ENCODE assay signal across 30 cellular contexts in genomic region chr12:14941369-14941768, GRCh38. TPM values are rescaled to one million over a fixed set of nuclear protein-coding genes. Genes with fewer than 3 reads are reported as not detected.
A peak's percentile ranks its signal among the peaks of the same experiment; 100 is the strongest.
DNase-seq lines count a peak whose midpoint lies in the region; ATAC-seq, FAIRE-seq and TF ChIP-seq lines count a peak whose summit lies in the region.
"Had no signal": no experiment of that assay in that cellular context is flagged by ENCODE, and none has a peak within 500 bp of the region (broad histone marks: within the 10 kb centered on the region; RNA-seq: fewer than 3 reads in every experiment).

No MANE protein-coding gene starts in this region.

- peak overlapping the region; percentile 26 for H3K27ac ChIP-seq in naive thymus-derived CD4-positive, alpha-beta T cell (ENCODE audit: low read depth, low read length)
- H3K27ac ChIP-seq: A549; BLaER1 treated with 17β-estradiol and CSF1 and Interleukin-3, amounts not matched to agents 10 nM and 100 nM; PC-9; SJSA1 had no signal

- intact Hi-C loops in naive thymus-derived CD4-positive, alpha-beta T cell (cut with micrococcal nuclease) = loop anchor here in 1 of 2 donors (2.0 kb wide), 1 partner anchor 21 kb away; no protein-coding TSS in a partner anchor

- peaks cover 69% of the 10 kb centered on the region for H3K4me1 Mint-ChIP-seq in activated naive CD8-positive, alpha-beta T cell (ENCODE audit: low read depth)
- peaks cover 48% of the 10 kb centered on the region for H3K4me1 Mint-ChIP-seq in activated naive CD8-positive, alpha-beta T cell treated with anti-CD3 and anti-CD28 coated beads for 36 hours
- peaks cover 34 to 87% (median 74%) of the 10 kb centered on the region in 7 donors for H3K4me1 Mint-ChIP-seq in naive thymus-derived CD4-positive, alpha-beta T cell

- peak overlapping the region; percentile 69 for H3K27ac Mint-ChIP-seq in activated naive CD8-positive, alpha-beta T cell
- H3K27ac Mint-ChIP-seq in activated naive CD8-positive, alpha-beta T cell treated with anti-CD3 and anti-CD28 coated beads for 36 hours = no peak overlapping the region
- peak overlapping the region in 6 of 9 donors; percentile 32 to 93 (median 76) for H3K27ac Mint-ChIP-seq in naive thymus-derived CD4-positive, alpha-beta T cell
- H3K27ac Mint-ChIP-seq: HFFc6 had no signal

- H3K9me3 ChIP-seq in naive thymus-derived CD4-positive, alpha-beta T cell (ENCODE audit: control insufficient read depth in 2 of 3, low read length in 3 of 3) = no peaks in the 10 kb centered on the region
- H3K9me3 ChIP-seq: A549, HAP-1, SJSA1 had no signal

- peaks cover 31 to 53% (median 44%) of the 10 kb centered on the region in 3 experiments for H3K36me3 ChIP-seq in naive thymus-derived CD4-positive, alpha-beta T cell (ENCODE audit: control insufficient read depth in 2 of 3, insufficient read depth in 3 of 3, low read length in 3 of 3)
- H3K36me3 ChIP-seq: HAP-1 had no signal

- peaks cover 8 to 35% of the 10 kb centered on the region in 2 donors for H3K4me1 ChIP-seq in naive thymus-derived CD4-positive, alpha-beta T cell (ENCODE audit: control insufficient read depth in 2 of 2, insufficient read depth in 2 of 2, low read length in 2 of 2)
- H3K4me1 ChIP-seq: HAP-1, SJSA1 had no signal

- no peak overlapping the region for H3K4me3 ChIP-seq in naive thymus-derived CD4-positive, alpha-beta T cell (ENCODE audit: low read length)
- H3K4me3 ChIP-seq: A549; BLaER1 treated with 17β-estradiol and CSF1 and Interleukin-3, amounts not matched to agents 10 nM and 100 nM; HAP-1; K562; PC-9; SJSA1 had no signal

- DNase-seq in activated naive CD8-positive, alpha-beta T cell treated with anti-CD3 and anti-CD28 coated beads for 36 hours = no peak
- DNase-seq in GM12891 (ENCODE audit: insufficient read length, low spot score) (no peak), NCI-H526 treated with DMSO at 0.1 percent for 48 hours (lab: John Stamatoyannopoulos, UW) (no peak)
- DNase-seq in naive thymus-derived CD4-positive, alpha-beta T cell = no peak
- no peak for DNase-seq in stimulated activated CD4-positive, alpha-beta T cell treated with anti-CD3 and anti-CD28 coated beads, Interleukin-2, amount 100 ng/mL, for 24 hours
- DNase-seq: AML-193; CD8-positive, alpha-beta memory T cell; DMS 273 treated with DMSO at 0.1 percent for 48 hours; DMS79 treated with DMSO at 0.1 percent for 48 hours; GOT3; HFFc6; Kasumi-1; NCI-H1105; NCI-H146; NCI-H1930; NCI-H2107; NCI-H524; NCI-H774; PC-9; Right ventricle myocardium superior had no signal

- no peaks in the 10 kb centered on the region for H3K27me3 Mint-ChIP-seq in activated naive CD8-positive, alpha-beta T cell
- no peaks in the 10 kb centered on the region for H3K27me3 Mint-ChIP-seq in activated naive CD8-positive, alpha-beta T cell treated with anti-CD3 and anti-CD28 coated beads for 36 hours
- no peaks in the 10 kb centered on the region for H3K27me3 Mint-ChIP-seq in naive thymus-derived CD4-positive, alpha-beta T cell
- H3K27me3 Mint-ChIP-seq: CD8-positive, alpha-beta memory T cell had no signal

- FAIRE-seq in GM12891 (lab: Jason Lieb, UNC) = peak; percentile 9
- FAIRE-seq: A549, HTR-8/SVneo, K562 had no signal

- H3K4me3 Mint-ChIP-seq in activated naive CD8-positive, alpha-beta T cell = no peak overlapping the region
- H3K4me3 Mint-ChIP-seq in activated naive CD8-positive, alpha-beta T cell treated with anti-CD3 and anti-CD28 coated beads for 36 hours = no peak overlapping the region
- no peak overlapping the region for H3K4me3 Mint-ChIP-seq in naive thymus-derived CD4-positive, alpha-beta T cell
- H3K4me3 Mint-ChIP-seq: CD8-positive, alpha-beta memory T cell; HFFc6 had no signal

- CTCF ChIA-PET in naive thymus-derived CD4-positive, alpha-beta T cell (lab: Charles Lee) = interaction anchor here (1.5 kb wide), 1 partner anchor 21 kb away, joined by 3 read pairs; no protein-coding TSS in a partner anchor

- no peaks in the 10 kb centered on the region for H3K27me3 ChIP-seq in naive thymus-derived CD4-positive, alpha-beta T cell (ENCODE audit: control insufficient read depth in 2 of 2, insufficient read depth in 2 of 2, low read length in 2 of 2)
- H3K27me3 ChIP-seq: BLaER1 treated with 17β-estradiol and CSF1 and Interleukin-3, amounts not matched to agents 10 nM and 100 nM; SJSA1 had no signal

- ATAC-seq in naive thymus-derived CD4-positive, alpha-beta T cell = peak; percentile 42
- no peak for ATAC-seq in GM18505 (IDR thresholded peaks at IDR 0.05; ENCODE audit: unreplicated experiment)
- ATAC-seq: A549, K562 had no signal

- TF ChIP-seq POLR2A in GM12891 (IDR thresholded peaks at IDR 0.05; ENCODE audit: low read depth, low read length) (0 out of 2 replicates have a peak, but pooled peaks have one; percentile 15), GM18505 (IDR thresholded peaks at IDR 0.05; ENCODE audit: borderline replicate concordance, extremely low read depth, insufficient read depth, insufficient read length) (no peak)

- peaks cover 27% of the 10 kb centered on the region for H3K36me3 Mint-ChIP-seq in activated naive CD8-positive, alpha-beta T cell
- peaks cover 84% of the 10 kb centered on the region for H3K36me3 Mint-ChIP-seq in activated naive CD8-positive, alpha-beta T cell treated with anti-CD3 and anti-CD28 coated beads for 36 hours
- H3K36me3 Mint-ChIP-seq in naive thymus-derived CD4-positive, alpha-beta T cell = peaks cover 34 to 72% (median 65%) of the 10 kb centered on the region in 5 donors

- no peaks in the 10 kb centered on the region for H3K9me3 Mint-ChIP-seq in activated naive CD8-positive, alpha-beta T cell (ENCODE audit: low read depth)
- H3K9me3 Mint-ChIP-seq in activated naive CD8-positive, alpha-beta T cell treated with anti-CD3 and anti-CD28 coated beads for 36 hours = peaks cover 6% of the 10 kb centered on the region
- peaks cover 0 to 3% (median 0%) of the 10 kb centered on the region in 11 donors for H3K9me3 Mint-ChIP-seq in naive thymus-derived CD4-positive, alpha-beta T cell
- H3K9me3 Mint-ChIP-seq: CD8-positive, alpha-beta memory T cell; HFFc6 had no signal

- POLR2A ChIA-PET in naive thymus-derived CD4-positive, alpha-beta T cell (lab: Charles Lee) = interaction anchor here (0.6 to 8.0 kb wide), 11 partner anchors 10 to 166 kb away, joined by 3 to 60 read pairs (median 4); partner anchors contain the start of genes ARHGDIB and WBP11

TF ChIP-seq in GM12891, 5 proteins besides CTCF, POLR2A, EP300 and RAD21:
- no peak for TF ChIP-seq TAF1 (IDR thresholded peaks at IDR 0.05; ENCODE audit: low read depth, low read length)
- no peak for TF ChIP-seq SPI1 (IDR thresholded peaks at IDR 0.05; ENCODE audit: low read depth, low read length)
- TF ChIP-seq POLR2AphosphoS5 (IDR thresholded peaks at IDR 0.05; ENCODE audit: low read depth, low read length) = peak; percentile 54; the same call in 1 of the 2 replicates
- no peak for TF ChIP-seq POU2F2 (IDR thresholded peaks at IDR 0.05; ENCODE audit: low read depth, low read length)
- TF ChIP-seq PAX5 (IDR thresholded peaks at IDR 0.05; ENCODE audit: insufficient read depth, low read length, severe bottlenecking) = no peak

RNA-seq across cellular contexts. Expression of gene ERP27, which starts 3.0 kb away (rescaled TPM):
- 1 to 10 TPM; 1.3 to 1.6 TPM for total RNA-seq in activated naive CD8-positive, alpha-beta T cell treated with anti-CD3 and anti-CD28 coated beads for 36 hours
- 0.62 TPM for polyA plus RNA-seq in GM12891 (2012; ENCODE audit: low read depth, missing spikeins)
- total RNA-seq in naive thymus-derived CD4-positive, alpha-beta T cell = 10 to 100 TPM; 12.6 to 20.3 (median 19.1) TPM
- 1 to 10 TPM; 5.6 to 5.8 TPM for polyA plus RNA-seq in naive thymus-derived CD4-positive, alpha-beta T cell
- total RNA-seq: HFFc6, M059J, RPMI7951, SJSA1 had no signal
- polyA plus RNA-seq: K562 had no signal

RNA-seq across cellular contexts. Expression of gene ARHGDIB, which starts 20.0 kb away (rescaled TPM):
- total RNA-seq in activated naive CD8-positive, alpha-beta T cell treated with anti-CD3 and anti-CD28 coated beads for 36 hours = 100 to 1,000 TPM; 652 to 665 TPM
- 899 TPM for polyA plus RNA-seq in GM12891 (2012; ENCODE audit: low read depth, missing spikeins)
- 1,000 to 10,000 TPM in 1 of 5 experiments, 100 to 1,000 TPM in 4; 776 to 1,263 (median 833) TPM for total RNA-seq in naive thymus-derived CD4-positive, alpha-beta T cell
- 1,000 to 10,000 TPM; 3,273 to 3,336 TPM for polyA plus RNA-seq in naive thymus-derived CD4-positive, alpha-beta T cell

RNA-seq across cellular contexts. Expression of gene PDE6H, which starts 31.5 kb away (rescaled TPM):
- not detected for total RNA-seq in activated naive CD8-positive, alpha-beta T cell treated with anti-CD3 and anti-CD28 coated beads for 36 hours
- polyA plus RNA-seq in GM12891 (2012; ENCODE audit: low read depth, missing spikeins) = not detected
- total RNA-seq in naive thymus-derived CD4-positive, alpha-beta T cell = 1 to 10 TPM in 1 of 5 experiments, not detected in 4; 2.7 TPM
- not detected for polyA plus RNA-seq in naive thymus-derived CD4-positive, alpha-beta T cell
- total RNA-seq: CD8-positive, alpha-beta memory T cell; HFFc6; K562; M059J; PC-9; Right ventricle myocardium superior; RPMI7951; SJSA1 had no signal
- polyA plus RNA-seq: A549; CD8-positive, alpha-beta memory T cell had no signal

RNA-seq across cellular contexts. Expression of gene MGP, which starts 55.7 kb away (rescaled TPM):
- total RNA-seq in activated naive CD8-positive, alpha-beta T cell treated with anti-CD3 and anti-CD28 coated beads for 36 hours = not detected
- polyA plus RNA-seq in GM12891 (2012; ENCODE audit: low read depth, missing spikeins) = not detected
- total RNA-seq in naive thymus-derived CD4-positive, alpha-beta T cell = 1 to 10 TPM in 2 of 5 experiments, under 1 TPM in 1, not detected in 2; 0.49 to 4.1 (median 1.7) TPM
- polyA plus RNA-seq in naive thymus-derived CD4-positive, alpha-beta T cell = under 1 TPM in 1 of 2 donors, not detected in 1; 0.48 TPM
- total RNA-seq: CD8-positive, alpha-beta memory T cell; SJSA1 had no signal
- polyA plus RNA-seq: CD8-positive, alpha-beta memory T cell; K562 had no signal

Comparison
In these comparisons a context has a peak if more than half of its experiments do, and no peak if none do; other contexts are left out.
1. RNA of gene ERP27, which starts 3.0 kb away (total RNA-seq): 12.6 to 20.3 TPM in naive thymus-derived CD4-positive, alpha-beta T cell; 1.3 to 1.6 TPM in activated naive CD8-positive, alpha-beta T cell treated with anti-CD3 and anti-CD28 coated beads for 36 hours; every median in the first group is over 4 times any median in the second.